ENCODE assay signal across 28 cellular contexts in genomic region chr2:164642268-164642667, GRCh38. TPM values are rescaled to one million over a fixed set of nuclear protein-coding genes. Genes with fewer than 3 reads are reported as not detected.
"Had no signal": no experiment of that assay in that cellular context is flagged by ENCODE, and none has a peak within 500 bp of the region (broad histone marks: within the 10 kb centered on the region; RNA-seq: fewer than 3 reads in every experiment).

No MANE protein-coding gene starts in this region.

- DNase-seq: IMR-90; Karpas-422; KG1; MG63; NCI-H1092 treated with DMSO at 0.1 percent for 48 hours; NCI-H1436; NCI-H1694 treated with DMSO at 0.1 percent for 48 hours; NCI-H1930; NCI-H2081; NCI-H2107; NCI-H2171 treated with DMSO at 0.1 percent for 48 hours; NCI-H226; NCI-H446; NCI-H510A; NCI-H524 treated with DMSO at 0.1 percent for 48 hours; NCI-H69; NCI-H774; NK-92 treated with Interleukin-12 subunit alpha and Interleukin-12 subunit beta, amount 100 ng/mL, for 24 hours; PC-3; SIG-M5; T-helper 1 cell had no signal

- H3K4me1 ChIP-seq: SJSA1 had no signal

- H3K27me3 ChIP-seq: MG63, SJSA1 had no signal

- H3K36me3 ChIP-seq: MG63, SJSA1 had no signal

- ATAC-seq: HepG2, Panc1, PC-3, Right ventricle myocardium inferior had no signal

- FAIRE-seq: HepG2 had no signal

- H3K27ac ChIP-seq: SJSA1, SK-N-MC had no signal

- H3K4me3 ChIP-seq: MG63, SJSA1, SK-N-MC had no signal

- H3K9me3 ChIP-seq: SJSA1 had no signal

RNA-seq across cellular contexts. Expression of gene GRB14, which starts 21.0 kb away (rescaled TPM):
- total RNA-seq: IMR-90, OCI-LY7, RPMI7951, SJSA1 had no signal
- polyA plus RNA-seq: IMR-90 had no signal
